In genomic region chr22:26658671-26659478, GRCh38 we compare ENCODE assay signal across 1 cellular context.
TF ChIP-seq lines count a peak whose summit lies in the region.

No MANE protein-coding gene starts in this region.

TF ChIP-seq in SK-N-SH, 30 proteins besides CTCF, POLR2A, EP300 and RAD21 (continued from another document):
- TF ChIP-seq MAX (IDR thresholded peaks at IDR 0.05; ENCODE audit: low read depth) (peak; percentile 98), ZBTB33 (IDR thresholded peaks at IDR 0.05; ENCODE audit: borderline replicate concordance, low read depth) (0 out of 2 replicates have a peak, but pooled peaks have one; percentile 13), CHD2 (IDR thresholded peaks at IDR 0.05; ENCODE audit: low read length, partially characterized antibody) (no peak), FOXM1 (IDR thresholded peaks at IDR 0.05; ENCODE audit: low read depth) (no peak), JUND (IDR thresholded peaks at IDR 0.05) (peak; percentile 76), MXI1 (IDR thresholded peaks at IDR 0.05; ENCODE audit: low read depth, low read length) (peak; percentile 90), RFX5 (IDR thresholded peaks at IDR 0.05; ENCODE audit: low read length) (no peak), TEAD4 (IDR thresholded peaks at IDR 0.05; ENCODE audit: borderline replicate concordance, insufficient read depth) (0 out of 2 replicates have a peak, but pooled peaks have one; percentile 13), GABPA (IDR thresholded peaks at IDR 0.05; ENCODE audit: low read depth) (0 out of 2 replicates have a peak, but pooled peaks have one; percentile 20), TCF12 (IDR thresholded peaks at IDR 0.05) (peak; percentile 79), RCOR1 (IDR thresholded peaks at IDR 0.05; ENCODE audit: low read length) (no peak), MEF2A (IDR thresholded peaks at IDR 0.05; ENCODE audit: borderline replicate concordance, low read depth) (no peak), REST (IDR thresholded peaks at IDR 0.05; ENCODE audit: low read depth, low read length) (no peak), USF1 (IDR thresholded peaks at IDR 0.05; ENCODE audit: borderline replicate concordance, low read depth) (peak; percentile 85), POLR2AphosphoS5 (IDR thresholded peaks at IDR 0.05; ENCODE audit: low read depth, low read length) (peak; percentile 16; the same call in 1 of the 2 replicates), USF2 (IDR thresholded peaks at IDR 0.05; ENCODE audit: borderline replicate concordance, low read depth, low read length) (no peak), SMC3 (IDR thresholded peaks at IDR 0.05; ENCODE audit: low read depth, low read length) (no peak), FOSL2 (IDR thresholded peaks at IDR 0.05; ENCODE audit: borderline replicate concordance, low read depth) (peak; percentile 77; the same call in 1 of the 2 replicates), YY1 (IDR thresholded peaks at IDR 0.05; ENCODE audit: low read depth) (no peak), FOXJ3 (CRISPR knock-in tag; IDR thresholded peaks at IDR 0.05) (no peak), EZH2phosphoT487 (IDR thresholded peaks at IDR 0.05; ENCODE audit: borderline replicate concordance, low read depth) (no peak), RXRA (IDR thresholded peaks at IDR 0.05; ENCODE audit: borderline replicate concordance, low read depth) (peak; percentile 56; the same call in 1 of the 2 replicates), SIN3A (IDR thresholded peaks at IDR 0.05; ENCODE audit: borderline replicate concordance, low read depth, low read length) (peak; percentile 70; the same call in 1 of the 2 replicates)
TF ChIP-seq in SK-N-SH: peak in this region for 13.
